ENCODE assay signal across 8 cellular contexts in genomic region chr1:207863893-207864535, GRCh38. TPM values are rescaled to one million over a fixed set of nuclear protein-coding genes. Genes with fewer than 3 reads are reported as not detected.
DNase-seq lines count a peak whose midpoint lies in the region; ATAC-seq and TF ChIP-seq lines count a peak whose summit lies in the region.

No MANE protein-coding gene starts in this region.

- peaks cover 0 to 2% (median 0%) of the 10 kb centered on the region in 3 donors for H3K27me3 Mint-ChIP-seq in CD14-positive monocyte (ENCODE audit: low read depth in 3 of 3)
- H3K27me3 Mint-ChIP-seq in HFFc6 (ENCODE audit: insufficient read depth): peaks cover 10% of the 10 kb centered on the region

- intact Hi-C loops in CD14-positive monocyte (cut with micrococcal nuclease): no loop called here

- peak; percentile 51 for ATAC-seq in GM21381 (IDR thresholded peaks at IDR 0.05; ENCODE audit: unreplicated experiment)

- H3K4me1 Mint-ChIP-seq in CD14-positive monocyte (peaks cover 64% of the 10 kb centered on the region), HFFc6 (ENCODE audit: low read depth) (peaks cover 63% of the 10 kb centered on the region)

- peak; percentile 54 for TF ChIP-seq POLR2A in NB4 (IDR thresholded peaks at IDR 0.05; ENCODE audit: extremely low read depth, insufficient read length)

- DNase-seq in CD14-positive monocyte (ENCODE audit: low spot score) (no peak), NB4 (ENCODE audit: low read depth) (peak; percentile 90), SHP77 (lab: John Stamatoyannopoulos, UW) (no peak), HFFc6 (no peak), NCI-H1105 treated with DMSO at 0.1 percent for 48 hours (lab: John Stamatoyannopoulos, UW) (no peak)
- DNase-seq in stimulated activated CD4-positive, alpha-beta T cell treated with anti-CD3 and anti-CD28 coated beads, Interleukin-15, amount 100 ng/mL, for 24 hours: peak; percentile 57

- H3K4me3 ChIP-seq in NB4 (ENCODE audit: low read depth, low read length): peak overlapping the region; percentile 22

- no peak for TF ChIP-seq CTCF in CD14-positive monocyte (IDR thresholded peaks at IDR 0.05)
- TF ChIP-seq CTCF in NB4 (IDR thresholded peaks at IDR 0.05; ENCODE audit: low read depth, low read length): peak; percentile 8
- no peak for TF ChIP-seq CTCF in HFFc6 (IDR thresholded peaks at IDR 0.05)

- H3K36me3 Mint-ChIP-seq in CD14-positive monocyte (peaks cover 48% of the 10 kb centered on the region in 2 donors), HFFc6 (ENCODE audit: low read depth) (peaks cover 51% of the 10 kb centered on the region)

- no peaks in the 10 kb centered on the region for H3K9me3 Mint-ChIP-seq in CD14-positive monocyte
- H3K9me3 Mint-ChIP-seq in HFFc6: no peaks in the 10 kb centered on the region

- peak overlapping the region; percentile 21 to 58 for H3K4me3 Mint-ChIP-seq in CD14-positive monocyte
- H3K4me3 Mint-ChIP-seq in HFFc6: no peak overlapping the region

- H3K27ac ChIP-seq in angular gyrus (ENCODE audit: low read depth, low read length): peak overlapping the region; percentile 37

- H3K27ac Mint-ChIP-seq in CD14-positive monocyte (peak overlapping the region; percentile 14 to 96 (median 88)), HFFc6 (no peak overlapping the region; the same call in 1 of the 2 replicates)

RNA-seq across cellular contexts. Expression of gene CD34, which starts 46.9 kb away (rescaled TPM):
- polyA plus RNA-seq in CD14-positive monocyte: not detected
- total RNA-seq in HFFc6 (2021; fragmentation: NEBNext Ultra II Directional; extraction: Animal tissue kit (Norgen Biotek cat#: 25700)): under 1 TPM; 0.31 to 0.60 (median 0.52) TPM

Comparison
In these comparisons a context has a peak if more than half of its experiments do, and no peak if none do; other contexts are left out.
1. DNase-seq: peak in NB4 (single experiment) and stimulated activated CD4-positive, alpha-beta T cell treated with anti-CD3 and anti-CD28 coated beads, Interleukin-15, amount 100 ng/mL, for 24 hours (single experiment); none in CD14-positive monocyte (single experiment), SHP77 (0 of 2), HFFc6 (single experiment) and NCI-H1105 treated with DMSO at 0.1 percent for 48 hours (single experiment).